In the genomic region with DNA sequence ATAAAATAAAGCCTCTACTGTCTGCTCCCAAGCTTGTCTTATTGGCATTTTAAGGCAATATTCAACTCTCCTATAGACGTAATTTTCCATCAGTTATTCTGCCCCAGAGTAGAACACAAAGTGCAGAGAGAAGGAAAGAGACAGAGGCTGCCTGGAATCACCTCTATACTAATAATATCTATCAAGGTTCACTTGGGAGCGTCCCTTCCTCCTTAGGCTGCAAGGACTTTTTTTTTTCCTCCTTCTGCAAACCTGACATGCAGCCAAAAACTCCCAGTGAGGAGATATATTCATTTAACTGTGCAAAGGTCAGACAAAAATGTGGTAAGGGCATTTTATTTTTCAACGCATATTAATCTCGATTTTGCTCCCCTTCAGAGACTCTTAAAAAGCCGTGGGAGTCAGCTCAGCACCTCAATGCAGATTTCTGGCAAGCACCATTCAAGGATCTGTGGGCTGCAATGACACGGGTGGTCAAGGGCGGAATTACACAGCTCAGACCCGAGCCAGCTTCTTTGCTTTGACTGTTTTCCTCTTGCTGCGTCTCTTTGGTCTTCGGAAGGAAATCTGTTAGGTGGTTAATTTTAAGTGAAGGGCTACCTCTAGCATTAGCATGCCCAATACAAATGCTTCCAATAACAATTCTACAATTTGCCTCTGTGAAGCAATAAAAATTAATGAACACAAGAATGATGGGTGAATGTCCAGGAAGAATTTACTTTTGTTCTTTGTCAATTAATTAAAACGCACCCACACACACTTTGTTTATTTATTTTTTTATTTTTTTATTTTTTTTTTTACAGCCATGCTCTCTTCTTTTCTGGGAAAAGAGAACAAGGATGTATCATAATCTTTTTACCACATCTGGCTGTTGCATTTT, we compare ENCODE assay signal across 7 cellular contexts.
DNase-seq lines count a peak whose midpoint lies in the region; ATAC-seq and TF ChIP-seq lines count a peak whose summit lies in the region.

No MANE protein-coding gene starts in this region.

- CTCF ChIA-PET in naive thymus-derived CD4-positive, alpha-beta T cell (lab: Charles Lee), result no interaction called here
- CTCF ChIA-PET in activated CD4-positive, alpha-beta memory T cell treated with anti-CD3 and anti-CD28 coated beads, Interleukin-2, amount 10 ng/mL, durations not matched to agents 7 days and 5 days (lab: Charles Lee), result no interaction called here

- H3K27ac Mint-ChIP-seq in naive thymus-derived CD4-positive, alpha-beta T cell, result no peak overlapping the region
- no peak overlapping the region for H3K27ac Mint-ChIP-seq in activated CD4-positive, alpha-beta memory T cell treated with anti-CD3 and anti-CD28 coated beads, Interleukin-2, amount 10 ng/mL, durations not matched to agents 7 days and 5 days

- ATAC-seq in GM18868 (IDR thresholded peaks at IDR 0.05; ENCODE audit: unreplicated experiment) (peak; percentile 96), HG03025 (IDR thresholded peaks at IDR 0.05; ENCODE audit: low FRiP score, unreplicated experiment) (peak; percentile 71)
- ATAC-seq in naive thymus-derived CD4-positive, alpha-beta T cell, result no peak

- TF ChIP-seq CTCF in SU-DHL-6 (IDR thresholded peaks at IDR 0.05; ENCODE audit: insufficient read depth, low read length, poor library complexity, severe bottlenecking), result peak; percentile 14
- peak; percentile 88 for TF ChIP-seq CTCF in cardiac muscle cell (IDR thresholded peaks at IDR 0.05; ENCODE audit: low read depth, low read length)

- no peaks in the 10 kb centered on the region for H3F3A ChIP-seq in SU-DHL-6 (ENCODE audit: insufficient read depth)

- H3K4me3 Mint-ChIP-seq in naive thymus-derived CD4-positive, alpha-beta T cell, result no peak overlapping the region
- H3K4me3 Mint-ChIP-seq in activated CD4-positive, alpha-beta memory T cell treated with anti-CD3 and anti-CD28 coated beads, Interleukin-2, amount 10 ng/mL, durations not matched to agents 7 days and 5 days, result no peak overlapping the region

- H3K4me3 ChIP-seq in SU-DHL-6 (ENCODE audit: insufficient read depth, low read length, poor library complexity, severe bottlenecking) (no peak overlapping the region), cardiac muscle cell (no peak overlapping the region)
- no peak overlapping the region for H3K4me3 ChIP-seq in naive thymus-derived CD4-positive, alpha-beta T cell (ENCODE audit: low read length)

- no peaks in the 10 kb centered on the region for H3K79me2 ChIP-seq in SU-DHL-6 (ENCODE audit: insufficient read depth, low read length)

- POLR2A ChIA-PET in naive thymus-derived CD4-positive, alpha-beta T cell (lab: Charles Lee), result no interaction called here
- POLR2A ChIA-PET in activated CD4-positive, alpha-beta memory T cell treated with anti-CD3 and anti-CD28 coated beads, Interleukin-2, amount 10 ng/mL, durations not matched to agents 7 days and 5 days (lab: Charles Lee), result no interaction called here

- no peaks in the 10 kb centered on the region for H3K36me3 ChIP-seq in SU-DHL-6 (ENCODE audit: low read length)
- H3K36me3 ChIP-seq in cardiac muscle cell, result no peaks in the 10 kb centered on the region
- no peaks in the 10 kb centered on the region for H3K36me3 ChIP-seq in naive thymus-derived CD4-positive, alpha-beta T cell (ENCODE audit: control insufficient read depth in 2 of 3, insufficient read depth in 3 of 3, low read length in 3 of 3)

- intact Hi-C loops in naive thymus-derived CD4-positive, alpha-beta T cell (cut with micrococcal nuclease), result no loop called here

- no peaks in the 10 kb centered on the region for H4K20me1 ChIP-seq in SU-DHL-6 (ENCODE audit: low read depth, low read length)

- H3K27ac ChIP-seq in SU-DHL-6 (ENCODE audit: low read depth, low read length), result no peak overlapping the region
- H3K27ac ChIP-seq in cardiac muscle cell, result no peak overlapping the region
- H3K27ac ChIP-seq in naive thymus-derived CD4-positive, alpha-beta T cell (ENCODE audit: low read depth, low read length), result no peak overlapping the region

- peak; percentile 73 to 80 for DNase-seq in cardiac muscle cell (ENCODE audit: low read depth in 1 of 2, low spot score in 1 of 2)
- peak; percentile 57 for DNase-seq in renal cortical epithelial cell (ENCODE audit: low read depth)
- DNase-seq in naive thymus-derived CD4-positive, alpha-beta T cell, result no peak
- no peak for DNase-seq in activated CD4-positive, alpha-beta memory T cell treated with anti-CD3 and anti-CD28 coated beads, Interleukin-2, amount 10 ng/mL, durations not matched to agents 7 days and 5 days

- H3K9me3 Mint-ChIP-seq in naive thymus-derived CD4-positive, alpha-beta T cell, result peaks cover 0 to 16% (median 5%) of the 10 kb centered on the region in 11 donors
- peaks cover 5% of the 10 kb centered on the region for H3K9me3 Mint-ChIP-seq in activated CD4-positive, alpha-beta memory T cell treated with anti-CD3 and anti-CD28 coated beads, Interleukin-2, amount 10 ng/mL, durations not matched to agents 7 days and 5 days

- H3K9me3 ChIP-seq in SU-DHL-6 (ENCODE audit: insufficient read depth, low read length), result peaks cover under 1% of the 10 kb centered on the region; the same call in 1 of the 2 replicates
- H3K9me3 ChIP-seq in cardiac muscle cell (ENCODE audit: low read depth), result no peaks in the 10 kb centered on the region
- H3K9me3 ChIP-seq in naive thymus-derived CD4-positive, alpha-beta T cell (ENCODE audit: control insufficient read depth in 2 of 3, low read length in 3 of 3), result no peaks in the 10 kb centered on the region

- H3K4me1 Mint-ChIP-seq in naive thymus-derived CD4-positive, alpha-beta T cell, result no peaks in the 10 kb centered on the region
- H3K4me1 Mint-ChIP-seq in activated CD4-positive, alpha-beta memory T cell treated with anti-CD3 and anti-CD28 coated beads, Interleukin-2, amount 10 ng/mL, durations not matched to agents 7 days and 5 days, result no peaks in the 10 kb centered on the region

- no peak overlapping the region for H2AFZ ChIP-seq in SU-DHL-6 (ENCODE audit: low read depth, low read length, severe bottlenecking)

- H3K9ac ChIP-seq in SU-DHL-6 (ENCODE audit: low read length), result no peak overlapping the region

- H3K36me3 Mint-ChIP-seq in naive thymus-derived CD4-positive, alpha-beta T cell, result no peaks in the 10 kb centered on the region
- H3K36me3 Mint-ChIP-seq in activated CD4-positive, alpha-beta memory T cell treated with anti-CD3 and anti-CD28 coated beads, Interleukin-2, amount 10 ng/mL, durations not matched to agents 7 days and 5 days (ENCODE audit: low read depth), result no peaks in the 10 kb centered on the region

- H3K27me3 ChIP-seq in SU-DHL-6 (ENCODE audit: low read length) (no peaks in the 10 kb centered on the region), cardiac muscle cell (no peaks in the 10 kb centered on the region)
- H3K27me3 ChIP-seq in naive thymus-derived CD4-positive, alpha-beta T cell (ENCODE audit: control insufficient read depth in 2 of 2, insufficient read depth in 2 of 2, low read length in 2 of 2), result no peaks in the 10 kb centered on the region

- H3K27me3 Mint-ChIP-seq in naive thymus-derived CD4-positive, alpha-beta T cell, result no peaks in the 10 kb centered on the region
- no peaks in the 10 kb centered on the region for H3K27me3 Mint-ChIP-seq in activated CD4-positive, alpha-beta memory T cell treated with anti-CD3 and anti-CD28 coated beads, Interleukin-2, amount 10 ng/mL, durations not matched to agents 7 days and 5 days

- no peaks in the 10 kb centered on the region for H3K9me2 ChIP-seq in SU-DHL-6 (replicated peaks; ENCODE audit: insufficient read depth, low read length)

- H3K4me1 ChIP-seq in cardiac muscle cell (ENCODE audit: low read depth), result peaks cover 6% of the 10 kb centered on the region
- H3K4me1 ChIP-seq in naive thymus-derived CD4-positive, alpha-beta T cell (ENCODE audit: control insufficient read depth in 2 of 2, insufficient read depth in 2 of 2, low read length in 2 of 2), result no peaks in the 10 kb centered on the region

- no peak overlapping the region for H3K4me2 ChIP-seq in SU-DHL-6 (ENCODE audit: low read depth, low read length, poor library complexity, severe bottlenecking)

Comparison
In these comparisons a context has a peak if more than half of its experiments do, and no peak if none do; other contexts are left out.
1. DNase-seq: peak in cardiac muscle cell (2 of 2) and renal cortical epithelial cell (single experiment); none in naive thymus-derived CD4-positive, alpha-beta T cell (0 of 9) and activated CD4-positive, alpha-beta memory T cell treated with anti-CD3 and anti-CD28 coated beads, Interleukin-2, amount 10 ng/mL, durations not matched to agents 7 days and 5 days (single experiment).